8 cellular contexts compared by ENCODE assay signal in genomic region chr3:129317014-129317771, GRCh38. TPM values are rescaled to one million over a fixed set of nuclear protein-coding genes. Genes with fewer than 3 reads are reported as not detected.
DNase-seq lines count a peak whose midpoint lies in the region; ATAC-seq, FAIRE-seq and TF ChIP-seq lines count a peak whose summit lies in the region.

No MANE protein-coding gene starts in this region.

- H3K4me3 ChIP-seq in PC-3 (ENCODE audit: low read length) (peak overlapping the region; percentile 86), endothelial cell of umbilical vein (replicated peaks in 1 of 3; ENCODE audit: insufficient read depth in 1 of 3, low read depth in 1 of 3, low read length in 3 of 3) (peak overlapping the region in 2 of 3 experiments; percentile 68 to 90), neuronal stem cell (ENCODE audit: low read length in 2 of 2) (peak overlapping the region in 1 of 2 donors; percentile 100)

- no peak overlapping the region for H3K4ac ChIP-seq in neuronal stem cell (ENCODE audit: low read length)

- H3K4me3 Mint-ChIP-seq in CD4-positive, alpha-beta T cell, result peak overlapping the region; percentile 84

- no peak overlapping the region for H3K27ac ChIP-seq in CD4-positive, alpha-beta T cell (ENCODE audit: low read depth, low read length)
- H3K27ac ChIP-seq in PC-3 (ENCODE audit: low read length) (no peak overlapping the region; the same call in 1 of the 2 replicates), endothelial cell of umbilical vein (ENCODE audit: insufficient read depth, low read depth, low read length) (peak overlapping the region; percentile 76), neuronal stem cell (replicated peaks; ENCODE audit: low read length) (no peak overlapping the region)

- H3F3A ChIP-seq in PC-3 (ENCODE audit: low read length, unreplicated experiment), result peaks cover 5% of the 10 kb centered on the region

- no peaks in the 10 kb centered on the region for H3K4me1 ChIP-seq in PC-3 (ENCODE audit: insufficient read depth, low read length)
- H3K4me1 ChIP-seq in endothelial cell of umbilical vein (ENCODE audit: control insufficient read depth, extremely low read depth, insufficient read depth, low read length), result peaks cover 4% of the 10 kb centered on the region
- H3K4me1 ChIP-seq in neuronal stem cell (ENCODE audit: control insufficient read depth in 2 of 2, insufficient read depth in 1 of 2, low read depth in 1 of 2, low read length in 2 of 2), result peaks cover 0 to 11% of the 10 kb centered on the region in 2 donors

- peak overlapping the region; percentile 91 for H2BK5ac ChIP-seq in neuronal stem cell (ENCODE audit: low read length)

- no peaks in the 10 kb centered on the region for H3K9me3 Mint-ChIP-seq in CD4-positive, alpha-beta T cell

- H3K27ac Mint-ChIP-seq in CD4-positive, alpha-beta T cell, result peak overlapping the region; percentile 82

- H3K36me3 Mint-ChIP-seq in CD4-positive, alpha-beta T cell (ENCODE audit: low read depth), result peaks cover 28% of the 10 kb centered on the region

- no peak overlapping the region for H3K23ac ChIP-seq in neuronal stem cell (ENCODE audit: low read depth, low read length, poor library complexity)

- no peak overlapping the region for H4K91ac ChIP-seq in neuronal stem cell (ENCODE audit: low read depth, low read length, poor library complexity)

- no peak for DNase-seq in CD4-positive, alpha-beta T cell
- no peak for DNase-seq in PC-3
- no peak for DNase-seq in endothelial cell of umbilical vein (ENCODE audit: low read depth, low spot score)
- DNase-seq in neuronal stem cell (ENCODE audit: low spot score), result no peak
- DNase-seq in stimulated activated CD4-positive, alpha-beta T cell treated with anti-CD3 and anti-CD28 coated beads, Interleukin-4, amount 100 ng/mL, for 24 hours, result no peak
- no peak for DNase-seq in SW 1271 (lab: John Stamatoyannopoulos, UW)
- no peak for DNase-seq in ureter (ENCODE audit: low spot score)
- no peak for DNase-seq in NCI-H345 (lab: John Stamatoyannopoulos, UW)

- H3K27me3 Mint-ChIP-seq in CD4-positive, alpha-beta T cell, result no peaks in the 10 kb centered on the region

- H2BK15ac ChIP-seq in neuronal stem cell (ENCODE audit: low read length), result peak overlapping the region; percentile 96

- no peak for FAIRE-seq in endothelial cell of umbilical vein (lab: Jason Lieb, UNC)

- no peaks in the 10 kb centered on the region for H3K9me2 ChIP-seq in PC-3 (replicated peaks; ENCODE audit: low read length)

- BruUV-seq in PC-3 (replicated peaks; lab: Mats Ljungman, UMichigan) (no TSS peak), endothelial cell of umbilical vein (replicated peaks; lab: Mats Ljungman, UMichigan) (no TSS peak)

- TF ChIP-seq CTCF in CD4-positive, alpha-beta T cell (IDR thresholded peaks at IDR 0.05), result no peak
- TF ChIP-seq CTCF in PC-3 (conservative IDR thresholded peaks at IDR 0.05; ENCODE audit: low read depth, low read length), result no peak
- TF ChIP-seq CTCF in endothelial cell of umbilical vein (IDR thresholded peaks at IDR 0.05; ENCODE audit: extremely low read depth in 1 of 2, insufficient read depth in 1 of 2, low read depth in 1 of 2, low read length in 2 of 2), result no peak

- no peaks in the 10 kb centered on the region for H3K27me3 ChIP-seq in CD4-positive, alpha-beta T cell (ENCODE audit: control insufficient read depth, insufficient read depth, low read length)
- no peaks in the 10 kb centered on the region for H3K27me3 ChIP-seq in PC-3 (ENCODE audit: low read length)
- H3K27me3 ChIP-seq in endothelial cell of umbilical vein (ENCODE audit: control insufficient read depth in 2 of 2, insufficient read depth in 2 of 2, low read length in 2 of 2), result no peaks in the 10 kb centered on the region
- H3K27me3 ChIP-seq in neuronal stem cell (ENCODE audit: control insufficient read depth in 3 of 3, insufficient read depth in 3 of 3, low read depth in 1 of 3, low read length in 3 of 3), result no peaks in the 10 kb centered on the region

- no peaks in the 10 kb centered on the region for H3K9me1 ChIP-seq in endothelial cell of umbilical vein (replicated peaks; ENCODE audit: control insufficient read depth, extremely low read depth, insufficient read depth, low read length)

- no peak overlapping the region for H2BK12ac ChIP-seq in neuronal stem cell (ENCODE audit: low read length)

- H4K20me1 ChIP-seq in PC-3 (ENCODE audit: low read length), result 0 out of 2 replicates have a peak, but pooled peaks cover 3% of the 10 kb centered on the region
- H4K20me1 ChIP-seq in endothelial cell of umbilical vein (replicated peaks; ENCODE audit: control insufficient read depth, extremely low read depth, insufficient read depth, low read length), result no peaks in the 10 kb centered on the region

- no peak for TF ChIP-seq POLR2A in endothelial cell of umbilical vein (IDR thresholded peaks at IDR 0.05; ENCODE audit: low read depth, low read length)

- POLR2A ChIA-PET in CD4-positive, alpha-beta T cell (lab: Charles Lee), result interaction anchor here (0.9 to 3.5 kb wide), 28 partner anchors 11 to 1645 kb away, joined by 3 to 121 read pairs (median 9); partner anchors contain the start of genes ACAD9, CNBP, COPG1 and EFCAB12
- POLR2A ChIA-PET in PC-3 (lab: Charles Lee; ENCODE audit: unreplicated experiment), result no interaction called here
- POLR2A ChIA-PET in endothelial cell of umbilical vein (lab: Charles Lee), result interaction anchor here (1.0 to 2.2 kb wide), 10 partner anchors 10 to 340 kb away, joined by 3 to 12 read pairs (median 4); no protein-coding TSS in a partner anchor

- ATAC-seq in CD4-positive, alpha-beta T cell (ENCODE audit: poor library complexity), result no peak
- no peak for ATAC-seq in PC-3

- H3K36me3 ChIP-seq in PC-3 (ENCODE audit: low read depth, low read length), result no peaks in the 10 kb centered on the region
- H3K36me3 ChIP-seq in endothelial cell of umbilical vein (ENCODE audit: control insufficient read depth in 2 of 2, extremely low read depth in 1 of 2, insufficient read depth in 2 of 2, low read length in 2 of 2), result no peaks in the 10 kb centered on the region
- H3K36me3 ChIP-seq in neuronal stem cell (replicated peaks in 1 of 2; ENCODE audit: control insufficient read depth in 2 of 2, insufficient read depth in 2 of 2, low read length in 2 of 2), result peaks cover 26 to 36% of the 10 kb centered on the region in 2 donors

- H2AFZ ChIP-seq in PC-3 (ENCODE audit: low read length) (peak overlapping the region; percentile 91), endothelial cell of umbilical vein (ENCODE audit: low read depth, low read length) (peak overlapping the region; percentile 90), neuronal stem cell (ENCODE audit: low read length) (peak overlapping the region; percentile 98)

- H3K79me1 ChIP-seq in neuronal stem cell (ENCODE audit: low read depth, low read length), result peaks cover 24% of the 10 kb centered on the region

- H3K4me1 Mint-ChIP-seq in CD4-positive, alpha-beta T cell (ENCODE audit: low read depth), result peaks cover 23% of the 10 kb centered on the region

- H3K14ac ChIP-seq in neuronal stem cell (ENCODE audit: low read length), result no peak overlapping the region

- no peaks in the 10 kb centered on the region for H3K9me3 ChIP-seq in CD4-positive, alpha-beta T cell (ENCODE audit: control insufficient read depth, low read length)
- no peaks in the 10 kb centered on the region for H3K9me3 ChIP-seq in PC-3 (ENCODE audit: low read length)
- H3K9me3 ChIP-seq in endothelial cell of umbilical vein (replicated peaks; ENCODE audit: control insufficient read depth, insufficient read depth, low read length), result no peaks in the 10 kb centered on the region
- peaks cover 0 to 3% of the 10 kb centered on the region in 2 donors for H3K9me3 ChIP-seq in neuronal stem cell (replicated peaks in 1 of 2; ENCODE audit: control insufficient read depth in 2 of 2, insufficient read depth in 1 of 2, low read depth in 1 of 2, low read length in 2 of 2)

- H3K9ac ChIP-seq in PC-3 (ENCODE audit: low read length) (peak overlapping the region; percentile 87), endothelial cell of umbilical vein (replicated peaks; ENCODE audit: extremely low read depth, insufficient read depth, low read length) (peak overlapping the region; percentile 73), neuronal stem cell (ENCODE audit: low read depth, low read length, poor library complexity) (peak overlapping the region; percentile 27)

- whole genome bisulfite sequencing in neuronal stem cell (ENCODE audit: extremely low coverage in 2 of 2, insufficient read length in 2 of 2, insufficient replicate concordance in 1 of 2), 2 donors, result no CpG with 5 or more reads among the region's 15 CpGs

- CTCF ChIA-PET in CD4-positive, alpha-beta T cell (lab: Charles Lee), result interaction anchor here (0.9 to 2.5 kb wide), 15 partner anchors 9 to 301 kb away, joined by 3 to 21 read pairs (median 4); partner anchors contain the start of gene COPG1
- CTCF ChIA-PET in PC-3 (lab: Charles Lee), result no interaction called here
- CTCF ChIA-PET in endothelial cell of umbilical vein (lab: Charles Lee), result interaction anchor here (1.1 to 2.7 kb wide), 12 partner anchors 9 to 346 kb away, joined by 3 to 26 read pairs (median 8); partner anchors contain the start of genes EFCAB12 and HMCES

- H3K18ac ChIP-seq in neuronal stem cell (ENCODE audit: low read length), result peak overlapping the region; percentile 95

- H3K79me2 ChIP-seq in PC-3 (ENCODE audit: low read length), result peaks cover 8% of the 10 kb centered on the region
- H3K79me2 ChIP-seq in endothelial cell of umbilical vein (ENCODE audit: control insufficient read depth, insufficient read depth, low read length), result peaks cover 2% of the 10 kb centered on the region

- intact Hi-C loops in CD4-positive, alpha-beta T cell (cut with DNase I, micrococcal nuclease), result loop anchor here in 1 of 2 experiments (2.0 to 10.0 kb wide), 5 partner anchors 36 to 1722 kb away; partner anchors contain the start of genes CNBP, MCM2 and TPRA1
- intact Hi-C loops in PC-3 (cut with micrococcal nuclease) (no loop called here), endothelial cell of umbilical vein (cut with micrococcal nuclease) (loop anchor here (5.0 kb wide), 1 partner anchor 135 kb away; the partner anchor contains the start of gene CNBP)

- H3K4me2 ChIP-seq in PC-3 (ENCODE audit: low read length) (peak overlapping the region; percentile 88), endothelial cell of umbilical vein (ENCODE audit: insufficient read depth, low read length) (peak overlapping the region; percentile 64), neuronal stem cell (ENCODE audit: insufficient read depth, low read length, poor library complexity, severe bottlenecking) (peak overlapping the region; percentile 87)

- peak overlapping the region; percentile 43 for H2BK120ac ChIP-seq in neuronal stem cell (ENCODE audit: low read depth, low read length)

- dilution Hi-C loops in endothelial cell of umbilical vein (cut with MboI; ENCODE audit: extremely low pct_ligation_motif_present, low sequenced_read_pairs), result no loop called here

- H2AK5ac ChIP-seq in neuronal stem cell (ENCODE audit: low read depth, low read length), result peak overlapping the region; percentile 96

- H4K8ac ChIP-seq in neuronal stem cell (ENCODE audit: low read depth, low read length), result no peak overlapping the region

RNA-seq across cellular contexts. Expression of gene HMCES, which starts 38.5 kb away (rescaled TPM):
- total RNA-seq in CD4-positive, alpha-beta T cell, result 10 to 100 TPM; 63.5 to 64.0 TPM
- total RNA-seq in PC-3 (2014; rRNA removed) (28.8 and 34.3 TPM in 2 replicates), endothelial cell of umbilical vein (38.9 and 40.8 TPM in 2 replicates), ureter (32.2 TPM)
- 21.7 and 30.6 TPM in 2 replicates for polyA plus RNA-seq in endothelial cell of umbilical vein
- polyA plus RNA-seq in endothelial cell of umbilical vein (2011; cell fraction: cytosol; rRNA removed), result 31.6 and 40.7 TPM in 2 replicates
- polyA plus RNA-seq in endothelial cell of umbilical vein (2011; cell fraction: nucleus; rRNA removed), result 24.2 and 26.0 TPM in 2 replicates
- polyA plus RNA-seq in endothelial cell of umbilical vein (2012), result 25.9 and 32.4 TPM in 2 replicates
- polyA minus RNA-seq in endothelial cell of umbilical vein, result 16.4 and 17.8 TPM in 2 replicates
- 12.2 TPM for polyA minus RNA-seq in endothelial cell of umbilical vein (2011; cell fraction: cytosol; rRNA and poly(A)+ RNA removed)
- 5.3 and 7.0 TPM in 2 replicates for polyA minus RNA-seq in endothelial cell of umbilical vein (2011; cell fraction: nucleus; rRNA and poly(A)+ RNA removed)
- 26.8 TPM for polyA plus RNA-seq in neuronal stem cell (2013, experiment 1 of 2)
- polyA plus RNA-seq in neuronal stem cell (2013, experiment 2 of 2), result 25.4 TPM

Comparison
In these comparisons a context has a peak if more than half of its experiments do, and no peak if none do; other contexts are left out.
1. H3K9ac ChIP-seq: peak in every context shown above with its lines; median percentile 87 in PC-3; 73 in endothelial cell of umbilical vein; 27 in neuronal stem cell.